8 cellular contexts compared by ENCODE assay signal in genomic region chr14:76962303-76962660, GRCh38.
DNase-seq lines count a peak whose midpoint lies in the region; ATAC-seq, FAIRE-seq and TF ChIP-seq lines count a peak whose summit lies in the region.

No MANE protein-coding gene starts in this region.

- intact Hi-C loops in activated B cell treated with CpG ODN at 0.5 μM for 24 hours (cut with micrococcal nuclease) = loop anchor here (1.0 to 5.0 kb wide), 5 partner anchors 16 to 360 kb away; partner anchors contain the start of genes GSTZ1, IRF2BPL and POMT2

- no peaks in the 10 kb centered on the region for H3K27me3 ChIP-seq in GM23338 (ENCODE audit: insufficient read depth)
- H3K27me3 ChIP-seq in right atrium auricular region = no peaks in the 10 kb centered on the region
- no peaks in the 10 kb centered on the region for H3K27me3 ChIP-seq in skeletal muscle tissue (ENCODE audit: control insufficient read depth in 3 of 3, insufficient read depth in 3 of 3, low read length in 3 of 3)

- H3K36me3 Mint-ChIP-seq in GM23338 (ENCODE audit: low read depth) = peaks cover 3% of the 10 kb centered on the region; the same call in 1 of the 3 replicates
- H3K36me3 Mint-ChIP-seq in activated B cell treated with CpG ODN at 0.5 μM for 24 hours (ENCODE audit: low read depth) = no peaks in the 10 kb centered on the region

- CTCF ChIA-PET in activated B cell treated with CpG ODN at 0.5 μM for 24 hours (lab: Charles Lee) = interaction anchor here (0.9 to 3.0 kb wide), 17 partner anchors 15 to 162 kb away, joined by 3 to 22 read pairs (median 4); no protein-coding TSS in a partner anchor

- H3K4me1 Mint-ChIP-seq in GM23338 (peaks cover 80% of the 10 kb centered on the region), activated B cell treated with CpG ODN at 0.5 μM for 24 hours (peaks cover 78% of the 10 kb centered on the region)

- peak overlapping the region; percentile 77 for H3K4me2 ChIP-seq in GM23338

- no peak overlapping the region for H2AFZ ChIP-seq in GM23338

- H3K4me3 Mint-ChIP-seq in GM23338 (peak overlapping the region; percentile 41), activated B cell treated with CpG ODN at 0.5 μM for 24 hours (peak overlapping the region; percentile 84)

- peaks cover 48% of the 10 kb centered on the region for H3F3A ChIP-seq in GM23338 (replicated peaks; ENCODE audit: low read depth)

- peak overlapping the region; percentile 77 to 83 (median 79) for H3K9ac ChIP-seq in skeletal muscle tissue (ENCODE audit: low read depth in 1 of 3, low read length in 3 of 3)

- H3K9me2 ChIP-seq in GM23338 (ENCODE audit: insufficient read depth) = no peaks in the 10 kb centered on the region

- H3K27me3 Mint-ChIP-seq in GM23338 (ENCODE audit: insufficient read depth, low read depth, poor library complexity) (peaks cover 26% of the 10 kb centered on the region), activated B cell treated with CpG ODN at 0.5 μM for 24 hours (no peaks in the 10 kb centered on the region)

- FAIRE-seq in frontal cortex (lab: Jason Lieb, UNC) = no peak

- ATAC-seq in GM23338 = no peak; the same call in 2 of the 3 replicates
- ATAC-seq in activated B cell treated with CpG ODN at 0.5 μM for 24 hours (ENCODE audit: low read depth) = no peak

- H3K27ac ChIP-seq in GM23338 (ENCODE audit: low read depth) (peak overlapping the region; percentile 97), right atrium auricular region (peak overlapping the region; percentile 94 to 97), skeletal muscle tissue (ENCODE audit: low read depth, low read length) (peak overlapping the region; percentile 75)

- H3K36me3 ChIP-seq in GM23338 (ENCODE audit: insufficient read depth) (no peaks in the 10 kb centered on the region), right atrium auricular region (peaks cover 12% of the 10 kb centered on the region), skeletal muscle tissue (ENCODE audit: control insufficient read depth in 3 of 3, insufficient read depth in 3 of 3, low read length in 3 of 3) (no peaks in the 10 kb centered on the region)

- H3K79me2 ChIP-seq in GM23338 (replicated peaks; ENCODE audit: insufficient read depth) = no peaks in the 10 kb centered on the region

- H3K4me1 ChIP-seq in GM23338 (ENCODE audit: insufficient read depth) (peaks cover 59% of the 10 kb centered on the region), right atrium auricular region (peaks cover 0 to 46% of the 10 kb centered on the region in 2 donors), skeletal muscle tissue (ENCODE audit: control insufficient read depth in 3 of 3, insufficient read depth in 3 of 3, low read length in 3 of 3) (peaks cover 14 to 18% (median 16%) of the 10 kb centered on the region in 3 donors)

- H3K9me3 ChIP-seq in right atrium auricular region = no peaks in the 10 kb centered on the region
- H3K9me3 ChIP-seq in skeletal muscle tissue (ENCODE audit: control insufficient read depth in 3 of 3, low read length in 3 of 3) = no peaks in the 10 kb centered on the region

- TF ChIP-seq CTCF in GM23338 (conservative IDR thresholded peaks at IDR 0.05; ENCODE audit: low read depth in 2 of 2) = no peak
- TF ChIP-seq CTCF in activated B cell treated with CpG ODN at 0.5 μM for 24 hours (IDR thresholded peaks at IDR 0.05) = no peak
- TF ChIP-seq CTCF in right atrium auricular region (IDR thresholded peaks at IDR 0.05) = no peak

- POLR2A ChIA-PET in activated B cell treated with CpG ODN at 0.5 μM for 24 hours (lab: Charles Lee) = interaction anchor here (0.5 to 3.0 kb wide), 29 partner anchors 9 to 358 kb away, joined by 3 to 149 read pairs (median 7); partner anchors contain the start of genes GSTZ1, IRF2BPL and POMT2

- H4K20me1 ChIP-seq in GM23338 (replicated peaks; ENCODE audit: insufficient read depth) = no peaks in the 10 kb centered on the region

- no peak for DNase-seq in GM23338 (ENCODE audit: low spot score)
- DNase-seq in activated B cell treated with CpG ODN at 0.5 μM for 24 hours = no peak
- DNase-seq in right atrium auricular region (ENCODE audit: low spot score) = no peak
- DNase-seq in SKM-1 (lab: John Stamatoyannopoulos, UW; ENCODE audit: unreplicated experiment) = no peak
- DNase-seq in NCI-H345 treated with DMSO at 0.1 percent for 48 hours (lab: John Stamatoyannopoulos, UW; ENCODE audit: unreplicated experiment) = no peak
- no peak for DNase-seq in HuH-7 (ENCODE audit: low spot score)
- DNase-seq in frontal cortex (ENCODE audit: low spot score in 2 of 2) = no peak

- no peaks in the 10 kb centered on the region; the same call in 2 of the 3 replicates for H3K9me3 Mint-ChIP-seq in GM23338
- H3K9me3 Mint-ChIP-seq in activated B cell treated with CpG ODN at 0.5 μM for 24 hours = no peaks in the 10 kb centered on the region

- H3K4me3 ChIP-seq in GM23338 = peak overlapping the region; percentile 47
- peak overlapping the region; percentile 32 to 53 for H3K4me3 ChIP-seq in right atrium auricular region
- H3K4me3 ChIP-seq in skeletal muscle tissue (ENCODE audit: low read length in 3 of 3) = peak overlapping the region; percentile 70 to 73 (median 73)

- H3K27ac Mint-ChIP-seq in GM23338 (peak overlapping the region; percentile 99), activated B cell treated with CpG ODN at 0.5 μM for 24 hours (peak overlapping the region; percentile 94)

TF ChIP-seq in GM23338, 12 proteins besides CTCF, POLR2A, EP300 and RAD21:
- no peak for TF ChIP-seq POLR2AphosphoS5 (IDR thresholded peaks at IDR 0.05; ENCODE audit: low read depth)
- TF ChIP-seq ZNF331 (CRISPR knock-in tag; IDR thresholded peaks at IDR 0.05; ENCODE audit: low read depth) = no peak
- no peak for TF ChIP-seq EZH2 (IDR thresholded peaks at IDR 0.05; ENCODE audit: low read depth, unreplicated experiment)
- TF ChIP-seq ZNF114 (CRISPR knock-in tag; IDR thresholded peaks at IDR 0.05) = no peak
- no peak for TF ChIP-seq EZH2phosphoT487 (IDR thresholded peaks at IDR 0.05; ENCODE audit: unreplicated experiment)
- no peak for TF ChIP-seq ZNF462 (CRISPR knock-in tag; IDR thresholded peaks at IDR 0.05)
